In genomic region chr12:6552140-6552551, GRCh38 we compare ENCODE assay signal across 8 cellular contexts. TPM values are rescaled to one million over a fixed set of nuclear protein-coding genes. Genes with fewer than 3 reads are reported as not detected.
DNase-seq lines count a peak whose midpoint lies in the region; ATAC-seq and TF ChIP-seq lines count a peak whose summit lies in the region.
"Had no signal": no experiment of that assay in that cellular context is flagged by ENCODE, and none has a peak within 500 bp of the region (broad histone marks: within the 10 kb centered on the region; RNA-seq: fewer than 3 reads in every experiment).

No MANE protein-coding gene starts in this region.

- no peaks in the 10 kb centered on the region for H3K9me2 ChIP-seq in Karpas-422 (replicated peaks; ENCODE audit: insufficient read depth, low read length)

- H3K36me3 Mint-ChIP-seq in type B pancreatic cell, result peaks cover 9% of the 10 kb centered on the region

- H3K79me2 ChIP-seq in Karpas-422 (ENCODE audit: low read length), result peaks cover 54% of the 10 kb centered on the region

- peaks cover 16% of the 10 kb centered on the region for H4K20me1 ChIP-seq in Karpas-422 (ENCODE audit: insufficient read depth, low read depth, low read length)

- 20% methylated on average over 3 of the region's 4 CpGs for WGBS in right lobe of liver (ENCODE audit: insufficient coverage, low coverage, low lambda C conversion rate, missing lambda C conversion rate)

- H3K4me1 Mint-ChIP-seq in type B pancreatic cell (ENCODE audit: unreplicated experiment), result peaks cover 26% of the 10 kb centered on the region

- peaks cover 28% of the 10 kb centered on the region for H3K4me1 ChIP-seq in Karpas-422 (ENCODE audit: low read length)
- peaks cover 0 to 30% (median 13%) of the 10 kb centered on the region in 4 donors for H3K4me1 ChIP-seq in right lobe of liver

- no peak for TF ChIP-seq POLR2A in right lobe of liver (IDR thresholded peaks at IDR 0.05)

- H3K27ac ChIP-seq in Karpas-422 (ENCODE audit: low read length), result no peak overlapping the region
- peak overlapping the region in 2 of 3 donors; percentile 51 to 74 for H3K27ac ChIP-seq in right lobe of liver

- H3K9ac ChIP-seq in Karpas-422 (ENCODE audit: low read length), result peak overlapping the region; percentile 8; the same call in 1 of the 2 replicates

- intact Hi-C loops in right lobe of liver (cut with DNase I), result no loop called here

- H3K27me3 ChIP-seq in Karpas-422 (ENCODE audit: low read length) (no peaks in the 10 kb centered on the region), right lobe of liver (no peaks in the 10 kb centered on the region)

- no peak overlapping the region for H3K4me2 ChIP-seq in Karpas-422 (ENCODE audit: low read depth, low read length, poor library complexity, severe bottlenecking)

- H3K27ac Mint-ChIP-seq in type B pancreatic cell, result peak overlapping the region; percentile 94

- H3K36me3 ChIP-seq in Karpas-422 (ENCODE audit: insufficient read depth, low read length) (peaks cover 26% of the 10 kb centered on the region; the same call in 1 of the 2 replicates), right lobe of liver (peaks cover 0 to 31% (median 7%) of the 10 kb centered on the region in 4 donors)

- no peak overlapping the region for H3K4me3 ChIP-seq in Karpas-422 (ENCODE audit: low read length)
- H3K4me3 ChIP-seq in cardiac fibroblast (replicated peaks in 1 of 2; ENCODE audit: low read depth in 2 of 2, low read length in 2 of 2), result peak overlapping the region in 1 of 2 donors; percentile 22
- H3K4me3 ChIP-seq in right lobe of liver, result no peak overlapping the region

- no peaks in the 10 kb centered on the region for H3K9me3 Mint-ChIP-seq in type B pancreatic cell

- TF ChIP-seq CTCF in cardiac fibroblast (IDR thresholded peaks at IDR 0.05; ENCODE audit: low read depth, low read length) (no peak), right lobe of liver (IDR thresholded peaks at IDR 0.05) (no peak), type B pancreatic cell (conservative IDR thresholded peaks at IDR 0.05) (no peak)

- no peak overlapping the region for H2AFZ ChIP-seq in Karpas-422 (ENCODE audit: low read length)

- no peak for DNase-seq in Karpas-422
- peak; percentile 37 to 42 for DNase-seq in cardiac fibroblast (ENCODE audit: low read depth in 2 of 2)
- no peak for DNase-seq in right lobe of liver
- DNase-seq in type B pancreatic cell (ENCODE audit: extremely low spot score, unreplicated experiment), result no peak
- no peak for DNase-seq in NCI-H2196 treated with DMSO at 0.1 percent for 48 hours (lab: John Stamatoyannopoulos, UW; ENCODE audit: unreplicated experiment)
- DNase-seq in epidermal melanocyte (ENCODE audit: insufficient read length, low spot score), result no peak
- DNase-seq in NCI-H510A (lab: John Stamatoyannopoulos, UW), result no peak
- DNase-seq: SW 1271 had no signal

- no peaks in the 10 kb centered on the region for H3K9me3 ChIP-seq in Karpas-422 (ENCODE audit: low read length)
- no peaks in the 10 kb centered on the region for H3K9me3 ChIP-seq in right lobe of liver

- no peak for ATAC-seq in right lobe of liver

- H3K27me3 Mint-ChIP-seq in type B pancreatic cell, result peaks cover 15% of the 10 kb centered on the region

- H3K4me3 Mint-ChIP-seq in type B pancreatic cell, result peak overlapping the region; percentile 52

RNA-seq across cellular contexts. Expression of gene IFFO1, which starts 3.7 kb away (rescaled TPM):
- total RNA-seq in Karpas-422 (2014; rRNA removed; shearing (Covaris generic); ENCODE audit: low replicate concordance), result 8.2 and 14.5 TPM in 2 replicates
- total RNA-seq in right lobe of liver, result 1 to 10 TPM; 5.5 to 9.3 (median 7.4) TPM
- 9.1 and 17.5 TPM in 2 replicates for total RNA-seq in type B pancreatic cell (ENCODE audit: low replicate concordance)

RNA-seq across cellular contexts. Expression of gene NOP2, which starts 15.9 kb away (rescaled TPM):
- 66.2 and 85.7 TPM in 2 replicates for total RNA-seq in Karpas-422 (2014; rRNA removed; shearing (Covaris generic); ENCODE audit: low replicate concordance)
- total RNA-seq in right lobe of liver (10 to 100 TPM; 12.6 to 20.1 (median 18.5) TPM), type B pancreatic cell (ENCODE audit: low replicate concordance) (60.9 and 106 TPM in 2 replicates)

RNA-seq across cellular contexts. Expression of gene GAPDH, which starts 17.8 kb away (rescaled TPM):
- total RNA-seq in Karpas-422 (2014; rRNA removed; shearing (Covaris generic); ENCODE audit: low replicate concordance), result 13,828 and 17,952 TPM in 2 replicates
- total RNA-seq in right lobe of liver (1,000 to 10,000 TPM in 4 of 6 experiments, 100 to 1,000 TPM in 2; 788 to 3,247 (median 1,580) TPM), type B pancreatic cell (ENCODE audit: low replicate concordance) (2,317 and 5,618 TPM in 2 replicates)

RNA-seq across cellular contexts. Expression of gene CHD4, which starts 55.0 kb away (rescaled TPM):
- 216 and 315 TPM in 2 replicates for total RNA-seq in Karpas-422 (2014; rRNA removed; shearing (Covaris generic); ENCODE audit: low replicate concordance)
- total RNA-seq in right lobe of liver, result 100 to 1,000 TPM in 1 of 6 experiments, 10 to 100 TPM in 5; 66.7 to 102 (median 82.3) TPM
- 270 and 289 TPM in 2 replicates for total RNA-seq in type B pancreatic cell (ENCODE audit: low replicate concordance)

RNA-seq across cellular contexts. Expression of gene NCAPD2, which starts 58.2 kb away (rescaled TPM):
- total RNA-seq in Karpas-422 (2014; rRNA removed; shearing (Covaris generic); ENCODE audit: low replicate concordance), result 103 and 124 TPM in 2 replicates
- total RNA-seq in right lobe of liver (10 to 100 TPM in 2 of 6 experiments, 1 to 10 TPM in 4; 6.2 to 40.9 (median 8.4) TPM), type B pancreatic cell (ENCODE audit: low replicate concordance) (96.5 and 109 TPM in 2 replicates)

Comparison
In these comparisons a context has a peak if more than half of its experiments do, and no peak if none do; other contexts are left out.
1. DNase-seq: peak in cardiac fibroblast (2 of 2); none in Karpas-422 (single experiment), right lobe of liver (0 of 3), type B pancreatic cell (single experiment), NCI-H2196 treated with DMSO at 0.1 percent for 48 hours (single experiment), epidermal melanocyte (single experiment) and NCI-H510A (single experiment).